Comparison of ENCODE assay signal across 12 cellular contexts in genomic region chr20:10504893-10505292, GRCh38.
DNase-seq lines count a peak whose midpoint lies in the region; ATAC-seq and TF ChIP-seq lines count a peak whose summit lies in the region.
"Had no signal": no experiment of that assay in that cellular context is flagged by ENCODE, and none has a peak within 500 bp of the region (broad histone marks: within the 10 kb centered on the region; RNA-seq: fewer than 3 reads in every experiment).

No MANE protein-coding gene starts in this region.

- H3K4me3 Mint-ChIP-seq in stimulated activated naive CD8-positive, alpha-beta T cell treated with anti-CD3 and anti-CD28 coated beads, Interleukin-15, Interleukin-2, amounts not matched to agents 100 ng/mL and 50 ng/mL, for 24 hours, result no peak overlapping the region
- no peak overlapping the region for H3K4me3 Mint-ChIP-seq in stimulated activated naive CD8-positive, alpha-beta T cell treated with anti-CD3 and anti-CD28 coated beads, Interleukin-15, amount 100 ng/mL, for 72 hours
- no peak overlapping the region for H3K4me3 Mint-ChIP-seq in osteocyte (ENCODE audit: unreplicated experiment)

- ATAC-seq in stimulated activated naive CD8-positive, alpha-beta T cell treated with anti-CD3 and anti-CD28 coated beads, Interleukin-15, amount 100 ng/mL, for 72 hours, result no peak
- no peak for ATAC-seq in mucosa of descending colon

- H3K4me3 ChIP-seq in epithelial cell of esophagus (ENCODE audit: low read length) (no peak overlapping the region), mucosa of descending colon (no peak overlapping the region)

- H3K4me1 ChIP-seq in mucosa of descending colon (ENCODE audit: low read depth), result peaks cover 22% of the 10 kb centered on the region

- peaks cover 26% of the 10 kb centered on the region for H3K4me1 Mint-ChIP-seq in stimulated activated naive CD8-positive, alpha-beta T cell treated with anti-CD3 and anti-CD28 coated beads, Interleukin-15, Interleukin-2, amounts not matched to agents 100 ng/mL and 50 ng/mL, for 24 hours (ENCODE audit: low read depth)
- H3K4me1 Mint-ChIP-seq in stimulated activated naive CD8-positive, alpha-beta T cell treated with anti-CD3 and anti-CD28 coated beads, Interleukin-15, amount 100 ng/mL, for 72 hours, result peaks cover 46% of the 10 kb centered on the region
- H3K4me1 Mint-ChIP-seq in osteocyte (ENCODE audit: unreplicated experiment), result peaks cover 47% of the 10 kb centered on the region

- H3K36me3 Mint-ChIP-seq in stimulated activated naive CD8-positive, alpha-beta T cell treated with anti-CD3 and anti-CD28 coated beads, Interleukin-15, Interleukin-2, amounts not matched to agents 100 ng/mL and 50 ng/mL, for 24 hours (ENCODE audit: low read depth), result peaks cover 3% of the 10 kb centered on the region
- no peaks in the 10 kb centered on the region for H3K36me3 Mint-ChIP-seq in osteocyte (ENCODE audit: unreplicated experiment)

- DNase-seq in stimulated activated naive CD8-positive, alpha-beta T cell treated with anti-CD3 and anti-CD28 coated beads, Interleukin-15, amount 100 ng/mL, for 72 hours, result no peak
- DNase-seq in epithelial cell of esophagus (ENCODE audit: low read depth), result peak; percentile 67
- no peak for DNase-seq in osteocyte (ENCODE audit: extremely low spot score, unreplicated experiment)
- DNase-seq in NCI-H524 (lab: John Stamatoyannopoulos, UW), result no peak
- DNase-seq in amygdala (lab: John Stamatoyannopoulos, UW), result no peak
- no peak for DNase-seq in activated effector memory CD4-positive, alpha-beta T cell treated with Interleukin-2 at 50 U/mL for 16 hours
- DNase-seq in mucosa of descending colon, result no peak
- DNase-seq: BE2C; cerebellar nuclear complex; NCI-H1417; stimulated activated CD4-positive, alpha-beta T cell treated with anti-CD3 and anti-CD28 coated beads, Interleukin-2, amount 100 ng/mL, for 24 hours had no signal

- H3K9me3 Mint-ChIP-seq in stimulated activated naive CD8-positive, alpha-beta T cell treated with anti-CD3 and anti-CD28 coated beads, Interleukin-15, Interleukin-2, amounts not matched to agents 100 ng/mL and 50 ng/mL, for 24 hours, result no peaks in the 10 kb centered on the region
- no peaks in the 10 kb centered on the region for H3K9me3 Mint-ChIP-seq in stimulated activated naive CD8-positive, alpha-beta T cell treated with anti-CD3 and anti-CD28 coated beads, Interleukin-15, amount 100 ng/mL, for 72 hours
- no peaks in the 10 kb centered on the region for H3K9me3 Mint-ChIP-seq in osteocyte (ENCODE audit: unreplicated experiment)

- no peaks in the 10 kb centered on the region for H3K27me3 Mint-ChIP-seq in stimulated activated naive CD8-positive, alpha-beta T cell treated with anti-CD3 and anti-CD28 coated beads, Interleukin-15, Interleukin-2, amounts not matched to agents 100 ng/mL and 50 ng/mL, for 24 hours
- H3K27me3 Mint-ChIP-seq in stimulated activated naive CD8-positive, alpha-beta T cell treated with anti-CD3 and anti-CD28 coated beads, Interleukin-15, amount 100 ng/mL, for 72 hours, result no peaks in the 10 kb centered on the region
- H3K27me3 Mint-ChIP-seq in osteocyte (ENCODE audit: unreplicated experiment), result no peaks in the 10 kb centered on the region

- no peaks in the 10 kb centered on the region for H3K36me3 ChIP-seq in mucosa of descending colon (ENCODE audit: low read depth)
- H3K36me3 ChIP-seq: BE2C had no signal

- H3K27ac Mint-ChIP-seq in stimulated activated naive CD8-positive, alpha-beta T cell treated with anti-CD3 and anti-CD28 coated beads, Interleukin-15, Interleukin-2, amounts not matched to agents 100 ng/mL and 50 ng/mL, for 24 hours, result peak overlapping the region; percentile 13
- no peak overlapping the region for H3K27ac Mint-ChIP-seq in stimulated activated naive CD8-positive, alpha-beta T cell treated with anti-CD3 and anti-CD28 coated beads, Interleukin-15, amount 100 ng/mL, for 72 hours
- peak overlapping the region; percentile 50 for H3K27ac Mint-ChIP-seq in osteocyte (ENCODE audit: unreplicated experiment)

- TF ChIP-seq CTCF in epithelial cell of esophagus (IDR thresholded peaks at IDR 0.05; ENCODE audit: insufficient read depth, low read depth, low read length, missing control alignments) (no peak), osteocyte (IDR thresholded peaks at IDR 0.05) (no peak), mucosa of descending colon (IDR thresholded peaks at IDR 0.05) (no peak)

- intact Hi-C loops in mucosa of descending colon (cut with DNase I, micrococcal nuclease), result no loop called here

- no peaks in the 10 kb centered on the region for H3K9me3 ChIP-seq in mucosa of descending colon
- H3K9me3 ChIP-seq: BE2C had no signal

Comparison
In these comparisons a context has a peak if more than half of its experiments do, and no peak if none do; other contexts are left out.
1. H3K27ac Mint-ChIP-seq: peak in stimulated activated naive CD8-positive, alpha-beta T cell treated with anti-CD3 and anti-CD28 coated beads, Interleukin-15, Interleukin-2, amounts not matched to agents 100 ng/mL and 50 ng/mL, for 24 hours (single experiment) and osteocyte (single experiment); none in stimulated activated naive CD8-positive, alpha-beta T cell treated with anti-CD3 and anti-CD28 coated beads, Interleukin-15, amount 100 ng/mL, for 72 hours (0 of 2).